In the genomic region with DNA sequence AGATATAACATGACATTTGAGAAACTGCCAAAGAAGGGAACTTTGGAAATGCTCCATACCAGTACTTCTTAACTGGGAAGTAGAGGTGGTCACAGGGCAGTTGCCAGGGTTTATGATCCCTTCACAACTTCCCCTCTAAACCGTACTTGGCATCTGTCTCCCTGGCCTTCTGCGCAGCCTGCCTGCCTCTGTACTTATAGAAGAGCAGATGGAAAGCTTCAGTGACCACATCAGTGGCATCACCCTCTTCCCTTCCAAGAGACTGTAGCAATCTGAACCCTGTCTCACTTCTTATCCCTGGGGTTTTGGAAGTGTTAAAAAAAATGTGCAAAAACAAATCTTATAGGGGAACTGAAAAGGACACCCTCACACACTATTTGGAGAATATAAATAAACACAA, we compare ENCODE assay signal across 32 cellular contexts.
A peak's percentile ranks its signal among the peaks of the same experiment; 100 is the strongest.
DNase-seq lines count a peak whose midpoint lies in the region; ATAC-seq, FAIRE-seq and TF ChIP-seq lines count a peak whose summit lies in the region.
"Had no signal": no experiment of that assay in that cellular context is flagged by ENCODE, and none has a peak within 500 bp of the region (broad histone marks: within the 10 kb centered on the region; RNA-seq: fewer than 3 reads in every experiment).

No MANE protein-coding gene starts in this region.

- no peaks in the 10 kb centered on the region for H3K79me1 ChIP-seq in mesendoderm (ENCODE audit: low read length)

- no peak overlapping the region for H4K8ac ChIP-seq in mesendoderm (ENCODE audit: low read depth, low read length)

- no peak overlapping the region for H2AK5ac ChIP-seq in mesendoderm (ENCODE audit: low read length)

- H4K5ac ChIP-seq in mesendoderm (ENCODE audit: low read length), result no peak overlapping the region

- H2AFZ ChIP-seq in GM12878 (ENCODE audit: control insufficient read depth, low read depth, low read length), result no peak overlapping the region

- H3K4me3 ChIP-seq in HUES48 (ENCODE audit: low read depth, low read length) (no peak overlapping the region), GM12878 (no peak overlapping the region), mesendoderm (ENCODE audit: low read length) (no peak overlapping the region)
- H3K4me3 ChIP-seq: colonic mucosa, prostate gland, transverse colon had no signal

- 55% methylated on average over 2 of the region's 2 CpGs for WGBS in GM12878 (ENCODE audit: insufficient coverage, insufficient replicate concordance, low lambda C conversion rate, missing lambda C conversion rate)
- WGBS in mesendoderm (ENCODE audit: extremely low coverage, insufficient coverage, low lambda C conversion rate), result no CpG with 5 or more reads among the region's 2 CpGs

- in situ Hi-C loops in GM12878 (cut with MboI), result no loop called here

- CTCF ChIA-PET in GM12878 (lab: Yijun Ruan, JAX), result interaction anchor here (3.6 kb wide), 1 partner anchor 107 kb away, joined by 17 read pairs; no protein-coding TSS in a partner anchor

- no peaks in the 10 kb centered on the region for H4K20me1 ChIP-seq in GM12878 (ENCODE audit: control insufficient read depth, insufficient read depth)

- H3K27ac ChIP-seq in HUES48 (ENCODE audit: low read depth, low read length), result peak overlapping the region; percentile 57
- peak overlapping the region; percentile 70; the same call in 1 of the 2 replicates for H3K27ac ChIP-seq in GM12878 (ENCODE audit: control insufficient read depth, insufficient read depth)
- no peak overlapping the region for H3K27ac ChIP-seq in mesendoderm (ENCODE audit: low read depth, low read length)
- H3K27ac ChIP-seq: colonic mucosa, neutrophil, prostate gland, transverse colon, WERI-Rb-1 had no signal

- intact Hi-C loops in GM12878 (cut with micrococcal nuclease; ENCODE audit: unreplicated experiment), result no loop called here

- no peak for TF ChIP-seq EP300 in GM12878 (IDR thresholded peaks at IDR 0.05; ENCODE audit: borderline replicate concordance in 1 of 2, control insufficient read depth in 1 of 2, low read depth in 2 of 2, low read length in 2 of 2)

- no peak overlapping the region for H3K56ac ChIP-seq in mesendoderm (ENCODE audit: low read length)

- no peak overlapping the region for H2BK15ac ChIP-seq in mesendoderm (replicated peaks; ENCODE audit: low read depth)

- H3K23ac ChIP-seq in mesendoderm (ENCODE audit: low read length), result no peak overlapping the region

- H3K9me3 ChIP-seq in HUES48 (ENCODE audit: control insufficient read depth, insufficient read depth, low read length) (no peaks in the 10 kb centered on the region), GM12878 (replicated peaks; ENCODE audit: control insufficient read depth, insufficient read depth, low read length) (no peaks in the 10 kb centered on the region)
- H3K9me3 ChIP-seq: Caco-2, colonic mucosa, neutrophil, prostate gland, transverse colon had no signal

- TF ChIP-seq CTCF in GM12878 (IDR thresholded peaks at IDR 0.05 in 2 of 3, conservative IDR thresholded peaks at IDR 0.05 in 1 of 3; ENCODE audit: control insufficient read depth in 2 of 3, extremely low read depth in 1 of 3, insufficient read depth in 1 of 3, low read depth in 3 of 3, low read length in 3 of 3), result no peak

- H3K27me3 ChIP-seq in HUES48 (ENCODE audit: control insufficient read depth, insufficient read depth, low read length), result no peaks in the 10 kb centered on the region
- H3K27me3 ChIP-seq in GM12878 (replicated peaks in 1 of 2; ENCODE audit: control insufficient read depth in 2 of 2, insufficient read depth in 2 of 2, low read length in 1 of 2), result no peaks in the 10 kb centered on the region
- no peaks in the 10 kb centered on the region for H3K27me3 ChIP-seq in mesendoderm (ENCODE audit: insufficient read depth, low read length, poor library complexity)
- H3K27me3 ChIP-seq: colonic mucosa, neutrophil, transverse colon had no signal

- H3K79me2 ChIP-seq in GM12878 (ENCODE audit: control insufficient read depth, insufficient read depth, low read length) (0 out of 2 replicates have a peak, but pooled peaks cover 2% of the 10 kb centered on the region), mesendoderm (ENCODE audit: control insufficient read depth, insufficient read depth, low read length) (no peaks in the 10 kb centered on the region)

- H3K18ac ChIP-seq in mesendoderm (ENCODE audit: low read length), result peak overlapping the region; percentile 92

- ATAC-seq in GM12878 (no peak), HG02938 (IDR thresholded peaks at IDR 0.05; ENCODE audit: unreplicated experiment) (no peak)
- ATAC-seq: sciatic nerve had no signal

- RAD21 ChIA-PET in GM12878 (lab: Charles Lee; ENCODE audit: unreplicated experiment), result interaction anchor here (2.1 kb wide), 1 partner anchor 43 kb away, joined by 6 read pairs; no protein-coding TSS in a partner anchor

- H3K36me3 ChIP-seq in HUES48 (ENCODE audit: control insufficient read depth, insufficient read depth, low read length) (peaks cover 29% of the 10 kb centered on the region), GM12878 (ENCODE audit: control insufficient read depth in 2 of 2, insufficient read depth in 2 of 2, low read length in 1 of 2) (peaks cover 0 to 15% of the 10 kb centered on the region in 2 experiments; a peak in 1 of 4 replicates), mesendoderm (ENCODE audit: control insufficient read depth, insufficient read depth, low read length) (no peaks in the 10 kb centered on the region)
- H3K36me3 ChIP-seq: prostate gland, WERI-Rb-1 had no signal

- FAIRE-seq in GM12878 (lab: Jason Lieb, UNC), result no peak
- FAIRE-seq in urothelium cell line (lab: Jason Lieb, UNC), result no peak

- H3K4me2 ChIP-seq in GM12878 (ENCODE audit: control insufficient read depth, insufficient read depth) (0 out of 2 replicates have a peak overlapping the region, but pooled peaks have one; percentile 54), mesendoderm (ENCODE audit: low read length) (no peak overlapping the region)

- DNase-seq in CD1c-positive myeloid dendritic cell (ENCODE audit: extremely low spot score) (peak; percentile 3), GM12878 (ENCODE audit: low read depth, low spot score) (no peak), mesendoderm (no peak), cortex of kidney (lab: John Stamatoyannopoulos, UW) (no peak), urothelium cell line (ENCODE audit: low spot score) (no peak)
- no peak for DNase-seq in stimulated activated CD4-positive, alpha-beta T cell treated with anti-CD3 and anti-CD28 coated beads, Interleukin-4, amount 100 ng/mL, for 24 hours
- DNase-seq: activated CD8-positive, alpha-beta memory T cell treated with anti-CD3 and anti-CD28 coated beads for 24 hours; activated effector memory CD4-positive, alpha-beta T cell treated with anti-CD3 and anti-CD28 coated beads, Interleukin-2, amount 50 U/mL, for 16 hours; activated naive CD8-positive, alpha-beta T cell treated with anti-CD3 and anti-CD28 coated beads for 36 hours; activated T-cell treated with anti-CD3 and anti-CD28 coated beads for 4 hours; aorta; C1 segment of cervical spinal cord; Caco-2; colonic mucosa; DMS79 treated with DMSO at 0.1 percent for 48 hours; effector CD8-positive, alpha-beta T cell; GOT3; islet precursor cell; KG1; NCI-H1417 treated with DMSO at 0.1 percent for 48 hours; NCI-H748 treated with DMSO at 0.1 percent for 48 hours; SHP77 treated with DMSO at 0.1 percent for 48 hours; stimulated activated CD4-positive, alpha-beta T cell treated with anti-CD3 and anti-CD28 coated beads, Interleukin-12 subunit alpha, Interleukin-12 subunit beta, amount 100 ng/mL, for 4 hours; stimulated activated CD4-positive, alpha-beta T cell treated with anti-CD3 and anti-CD28 coated beads, Interleukin-4, amount 100 ng/mL, for 1 hour; T1000; transverse colon; WERI-Rb-1 had no signal

- no peak overlapping the region for H3K9ac ChIP-seq in HUES48 (ENCODE audit: low read depth, low read length)
- peak overlapping the region; percentile 22; the same call in 1 of the 2 replicates for H3K9ac ChIP-seq in GM12878 (ENCODE audit: control insufficient read depth, insufficient read depth, low read length)
- no peak overlapping the region for H3K9ac ChIP-seq in mesendoderm (ENCODE audit: low read length)

- SMC1A ChIA-PET in GM12878 (lab: Charles Lee; ENCODE audit: uncharacterized antibody, unreplicated experiment), result interaction anchor here (1.2 kb wide), 1 partner anchor 28 kb away, joined by 3 read pairs; no protein-coding TSS in a partner anchor

- POLR2A ChIA-PET in GM12878 (lab: Charles Lee), result no interaction called here

- H3K4ac ChIP-seq in mesendoderm (ENCODE audit: low read depth, low read length), result no peak overlapping the region

- no peak overlapping the region for H2BK5ac ChIP-seq in mesendoderm (ENCODE audit: low read length)

- peaks cover 26% of the 10 kb centered on the region for H3K4me1 ChIP-seq in HUES48 (ENCODE audit: control insufficient read depth, insufficient read depth, low read length)
- peaks cover 24% of the 10 kb centered on the region for H3K4me1 ChIP-seq in GM12878 (ENCODE audit: control insufficient read depth, insufficient read depth, low read length)
- H3K4me1 ChIP-seq in mesendoderm (ENCODE audit: control insufficient read depth, low read depth, low read length), result no peaks in the 10 kb centered on the region
- H3K4me1 ChIP-seq: Caco-2, colonic mucosa, prostate gland, transverse colon had no signal

- no peak for TF ChIP-seq POLR2A in GM12878 (IDR thresholded peaks at IDR 0.05; ENCODE audit: low read depth, low read length)

- H2BK120ac ChIP-seq in mesendoderm (ENCODE audit: low read depth, low read length), result no peak overlapping the region

- BruUV-seq in GM12878 (replicated peaks; lab: Mats Ljungman, UMichigan), result no TSS peak

- TF ChIP-seq RAD21 in GM12878 (IDR thresholded peaks at IDR 0.05; ENCODE audit: insufficient read depth, low read depth, low read length), result no peak

TF ChIP-seq in GM12878, 131 proteins besides CTCF, POLR2A, EP300 and RAD21 (continues in another document):
- TF ChIP-seq ZBED1 (IDR thresholded peaks at IDR 0.05; ENCODE audit: borderline replicate concordance), result no peak
- TF ChIP-seq SREBF1 (IDR thresholded peaks at IDR 0.05; ENCODE audit: low read length), result no peak
- TF ChIP-seq CBX3 (IDR thresholded peaks at IDR 0.05; ENCODE audit: borderline replicate concordance, low read depth), result no peak
- no peak for TF ChIP-seq KAT2A (conservative IDR thresholded peaks at IDR 0.05; ENCODE audit: control insufficient read depth, low read depth, low read length)
- TF ChIP-seq, protein P1, sequence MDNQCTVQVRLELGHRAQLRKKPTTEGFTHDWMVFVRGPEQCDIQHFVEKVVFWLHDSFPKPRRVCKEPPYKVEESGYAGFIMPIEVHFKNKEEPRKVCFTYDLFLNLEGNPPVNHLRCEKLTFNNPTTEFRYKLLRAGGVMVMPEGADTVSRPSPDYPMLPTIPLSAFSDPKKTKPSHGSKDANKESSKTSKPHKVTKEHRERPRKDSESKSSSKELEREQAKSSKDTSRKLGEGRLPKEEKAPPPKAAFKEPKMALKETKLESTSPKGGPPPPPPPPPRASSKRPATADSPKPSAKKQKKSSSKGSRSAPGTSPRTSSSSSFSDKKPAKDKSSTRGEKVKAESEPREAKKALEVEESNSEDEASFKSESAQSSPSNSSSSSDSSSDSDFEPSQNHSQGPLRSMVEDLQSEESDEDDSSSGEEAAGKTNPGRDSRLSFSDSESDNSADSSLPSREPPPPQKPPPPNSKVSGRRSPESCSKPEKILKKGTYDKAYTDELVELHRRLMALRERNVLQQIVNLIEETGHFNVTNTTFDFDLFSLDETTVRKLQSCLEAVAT (IDR thresholded peaks at IDR 0.05), result no peak
- no peak for TF ChIP-seq HDAC2 (IDR thresholded peaks at IDR 0.05)
- no peak for TF ChIP-seq RUNX3 (IDR thresholded peaks at IDR 0.05; ENCODE audit: low read length)
